In the genomic region with DNA sequence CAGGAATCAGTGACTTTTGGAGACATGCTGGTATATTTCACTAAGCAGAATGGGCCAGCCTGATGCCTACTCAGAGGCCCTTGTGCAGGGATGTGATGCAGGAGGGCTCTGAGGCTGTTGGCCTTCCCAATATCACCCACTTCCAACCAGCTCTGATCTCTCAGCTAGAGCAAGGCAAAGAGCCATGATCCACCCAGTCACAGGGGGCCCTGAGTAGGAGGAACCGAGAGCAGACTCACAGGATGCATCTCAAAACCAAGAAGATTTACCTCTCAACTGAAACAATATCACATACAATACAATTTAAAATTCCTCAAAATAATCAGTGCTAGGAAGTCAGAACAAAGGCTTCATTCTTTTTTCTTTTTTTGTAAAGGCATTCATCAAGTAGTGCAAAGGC, we compare ENCODE assay signal across 14 cellular contexts. TPM values are rescaled to one million over a fixed set of nuclear protein-coding genes. Genes with fewer than 3 reads are reported as not detected.
DNase-seq lines count a peak whose midpoint lies in the region; ATAC-seq and TF ChIP-seq lines count a peak whose summit lies in the region.
"Had no signal": no experiment of that assay in that cellular context is flagged by ENCODE, and none has a peak within 500 bp of the region (broad histone marks: within the 10 kb centered on the region; RNA-seq: fewer than 3 reads in every experiment).

No MANE protein-coding gene starts in this region.

- CTCF ChIA-PET in activated naive CD4-positive, alpha-beta T cell treated with anti-CD3 and anti-CD28 coated beads for 36 hours (lab: Charles Lee): no interaction called here

- DNase-seq in activated naive CD4-positive, alpha-beta T cell treated with anti-CD3 and anti-CD28 coated beads for 36 hours: peak; percentile 38
- DNase-seq in activated naive CD4-positive, alpha-beta T cell treated with anti-CD3 and anti-CD28 coated beads, Interleukin-2, amount 50 U/mL, for 16 hours: no peak
- no peak for DNase-seq in stimulated activated naive CD8-positive, alpha-beta T cell treated with anti-CD3 and anti-CD28 coated beads, Interleukin-15, Interleukin-2, amounts not matched to agents 100 U/mL and 50 U/mL, for 24 hours
- no peak for DNase-seq in RKO (ENCODE audit: low spot score)
- DNase-seq in prostate gland (ENCODE audit: low spot score): no peak
- DNase-seq: activated naive CD8-positive, alpha-beta T cell treated with anti-CD3 and anti-CD28 coated beads, Interleukin-2, amount 10 ng/mL, durations not matched to agents 7 days and 5 days; mucosa of descending colon; NCI-H446; T-helper 1 cell; upper lobe of right lung had no signal

- H3K9me3 Mint-ChIP-seq in activated naive CD4-positive, alpha-beta T cell treated with anti-CD3 and anti-CD28 coated beads for 36 hours: no peaks in the 10 kb centered on the region

- H3K27ac Mint-ChIP-seq in activated naive CD4-positive, alpha-beta T cell treated with anti-CD3 and anti-CD28 coated beads for 36 hours: no peak overlapping the region
- H3K27ac Mint-ChIP-seq: activated naive CD8-positive, alpha-beta T cell treated with anti-CD3 and anti-CD28 coated beads, Interleukin-2, amount 10 ng/mL, durations not matched to agents 7 days and 5 days had no signal

- H3K27me3 ChIP-seq in prostate gland (replicated peaks; ENCODE audit: insufficient read depth): no peaks in the 10 kb centered on the region
- H3K27me3 ChIP-seq: upper lobe of right lung had no signal

- intact Hi-C loops in activated naive CD4-positive, alpha-beta T cell treated with anti-CD3 and anti-CD28 coated beads for 36 hours (cut with micrococcal nuclease): no loop called here
- intact Hi-C loops in prostate gland (cut with DNase I): no loop called here

- no peaks in the 10 kb centered on the region for H3K36me3 ChIP-seq in prostate gland
- H3K36me3 ChIP-seq: upper lobe of right lung had no signal

- TF ChIP-seq POLR2A in prostate gland (IDR thresholded peaks at IDR 0.05): no peak

- H3K9me3 ChIP-seq in prostate gland: no peaks in the 10 kb centered on the region
- H3K9me3 ChIP-seq: mucosa of descending colon, upper lobe of right lung had no signal

- ATAC-seq in GM21515 (IDR thresholded peaks at IDR 0.05; ENCODE audit: unreplicated experiment): peak; percentile 74
- ATAC-seq in HG03457 (IDR thresholded peaks at IDR 0.05; ENCODE audit: unreplicated experiment): peak; percentile 71
- peak; percentile 43 for ATAC-seq in stimulated activated naive CD8-positive, alpha-beta T cell treated with anti-CD3 and anti-CD28 coated beads, Interleukin-15, Interleukin-2, amounts not matched to agents 100 U/mL and 50 U/mL, for 24 hours
- ATAC-seq in GM18867 (IDR thresholded peaks at IDR 0.05; ENCODE audit: unreplicated experiment): no peak
- ATAC-seq: Panc1, upper lobe of right lung had no signal

- no peak for TF ChIP-seq CTCF in prostate gland (IDR thresholded peaks at IDR 0.05)

- no peaks in the 10 kb centered on the region for H3K27me3 Mint-ChIP-seq in activated naive CD4-positive, alpha-beta T cell treated with anti-CD3 and anti-CD28 coated beads for 36 hours (ENCODE audit: low read depth)
- H3K27me3 Mint-ChIP-seq: activated naive CD8-positive, alpha-beta T cell treated with anti-CD3 and anti-CD28 coated beads, Interleukin-2, amount 10 ng/mL, durations not matched to agents 7 days and 5 days had no signal

- no peaks in the 10 kb centered on the region for H3K4me1 ChIP-seq in prostate gland (replicated peaks)

- 70% methylated on average over 1 of the region's 1 CpG for WGBS in prostate gland

- H3K36me3 Mint-ChIP-seq in activated naive CD4-positive, alpha-beta T cell treated with anti-CD3 and anti-CD28 coated beads for 36 hours (ENCODE audit: low read depth): peaks cover 6% of the 10 kb centered on the region

- peaks cover 56% of the 10 kb centered on the region for H3K4me1 Mint-ChIP-seq in activated naive CD4-positive, alpha-beta T cell treated with anti-CD3 and anti-CD28 coated beads for 36 hours (ENCODE audit: low read depth)

- no peak overlapping the region for H3K27ac ChIP-seq in prostate gland
- H3K27ac ChIP-seq: upper lobe of right lung had no signal

- H3K4me3 ChIP-seq in prostate gland: no peak overlapping the region
- H3K4me3 ChIP-seq: mucosa of descending colon, upper lobe of right lung had no signal

- no peak overlapping the region for H3K4me3 Mint-ChIP-seq in activated naive CD4-positive, alpha-beta T cell treated with anti-CD3 and anti-CD28 coated beads for 36 hours
- H3K4me3 Mint-ChIP-seq: activated naive CD8-positive, alpha-beta T cell treated with anti-CD3 and anti-CD28 coated beads, Interleukin-2, amount 10 ng/mL, durations not matched to agents 7 days and 5 days had no signal

RNA-seq across cellular contexts. Expression of a gene that starts 13.7 kb away (rescaled TPM):
- total RNA-seq in activated naive CD4-positive, alpha-beta T cell treated with anti-CD3 and anti-CD28 coated beads for 36 hours: 10 to 100 TPM; 44.8 to 54.2 TPM
- total RNA-seq in prostate gland: 10 to 100 TPM; 40.0 to 47.6 TPM
